14 cellular contexts compared by ENCODE assay signal in the genomic region with DNA sequence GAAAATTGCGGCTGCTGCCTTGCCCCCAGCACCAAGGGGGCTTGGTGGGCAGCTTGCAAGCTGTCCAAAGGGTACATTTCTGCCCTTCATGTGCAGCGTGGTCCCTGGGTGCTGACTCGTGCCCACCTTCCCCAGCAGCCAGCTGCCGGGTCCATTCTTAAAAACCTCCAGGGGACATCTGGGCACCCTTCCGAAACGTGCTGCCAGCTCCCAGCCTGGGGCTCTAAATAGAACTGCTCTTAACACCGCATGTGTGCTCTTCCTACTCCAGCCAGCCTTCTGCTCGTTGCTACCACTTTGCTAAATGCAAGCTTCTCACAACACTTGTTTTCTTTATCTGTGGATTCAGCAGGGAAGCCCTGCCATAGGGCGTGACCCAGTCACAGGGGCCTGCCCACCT.
"Had no signal": no experiment of that assay in that cellular context is flagged by ENCODE, and none has a peak within 500 bp of the region (broad histone marks: within the 10 kb centered on the region; RNA-seq: fewer than 3 reads in every experiment).

No MANE protein-coding gene starts in this region.

- FAIRE-seq: pancreas had no signal

- H3K9me3 ChIP-seq: adrenal gland, pancreas had no signal

- H3K4me1 ChIP-seq: adrenal gland, gastroesophageal sphincter, heart right ventricle, pancreas had no signal

- DNase-seq: activated CD4-positive, alpha-beta T cell treated with anti-CD3 and anti-CD28 coated beads for 36 hours; activated CD8-positive, alpha-beta T cell treated with anti-CD3 and anti-CD28 coated beads for 36 hours; activated effector memory CD4-positive, alpha-beta T cell treated with Interleukin-2 at 50 U/mL for 16 hours; activated naive CD4-positive, alpha-beta T cell treated with anti-CD3 and anti-CD28 coated beads, Interleukin-2, amount 50 U/mL, for 16 hours; activated T-cell treated with anti-CD3 and anti-CD28 coated beads, Interleukin-2, amount 50 U/mL, for 4 hours; adrenal gland; dorsolateral prefrontal cortex; erythroblast; heart right ventricle; left colon; pancreas had no signal

- H3K36me3 ChIP-seq: adrenal gland, cardiac muscle cell, gastroesophageal sphincter, heart right ventricle, pancreas had no signal

- H3K4me3 ChIP-seq: adrenal gland, cardiac muscle cell, gastroesophageal sphincter, heart right ventricle, lung, pancreas had no signal

- H3K27ac ChIP-seq: adrenal gland, cardiac muscle cell, gastroesophageal sphincter, heart right ventricle, pancreas had no signal

- H3K27me3 ChIP-seq: adrenal gland, cardiac muscle cell, dorsolateral prefrontal cortex, pancreas had no signal
